ENCODE assay signal across 16 cellular contexts in genomic region chr4:143347495-143347894, GRCh38. TPM values are rescaled to one million over a fixed set of nuclear protein-coding genes. Genes with fewer than 3 reads are reported as not detected.
DNase-seq lines count a peak whose midpoint lies in the region; ATAC-seq and TF ChIP-seq lines count a peak whose summit lies in the region.
"Had no signal": no experiment of that assay in that cellular context is flagged by ENCODE, and none has a peak within 500 bp of the region (broad histone marks: within the 10 kb centered on the region; RNA-seq: fewer than 3 reads in every experiment).

No MANE protein-coding gene starts in this region.

- H3K4me2 ChIP-seq in mammary epithelial cell (ENCODE audit: insufficient read depth, low read depth, low read length) (no peak overlapping the region), PC-3 (ENCODE audit: low read length) (0 out of 2 replicates have a peak overlapping the region, but pooled peaks have one; percentile 66)

- H3K4me1 ChIP-seq in mammary epithelial cell (ENCODE audit: insufficient read depth, low read length): peaks cover 47% of the 10 kb centered on the region
- peaks cover 27% of the 10 kb centered on the region for H3K4me1 ChIP-seq in PC-3 (ENCODE audit: insufficient read depth, low read length)
- H3K4me1 ChIP-seq in upper lobe of right lung: peaks cover 44% of the 10 kb centered on the region
- H3K4me1 ChIP-seq: SJCRH30 had no signal

- no peak overlapping the region for H2AFZ ChIP-seq in mammary epithelial cell (ENCODE audit: low read depth, low read length)
- no peak overlapping the region for H2AFZ ChIP-seq in PC-3 (ENCODE audit: low read length)

- H3K4me3 ChIP-seq in mammary epithelial cell (replicated peaks in 1 of 3; ENCODE audit: insufficient read depth in 1 of 3, low read depth in 2 of 3, low read length in 3 of 3): no peak overlapping the region
- H3K4me3 ChIP-seq in PC-3 (ENCODE audit: low read length): no peak overlapping the region
- no peak overlapping the region for H3K4me3 ChIP-seq in upper lobe of right lung
- H3K4me3 ChIP-seq: SJCRH30 had no signal

- TF ChIP-seq CTCF in mammary epithelial cell (conservative IDR thresholded peaks at IDR 0.05 in 1 of 2, IDR thresholded peaks at IDR 0.05 in 1 of 2; ENCODE audit: extremely low read depth in 1 of 2, insufficient read depth in 1 of 2, low read depth in 1 of 2, low read length in 2 of 2): no peak
- no peak for TF ChIP-seq CTCF in MCF 10A (IDR thresholded peaks at IDR 0.05; ENCODE audit: unreplicated experiment)
- TF ChIP-seq CTCF in PC-3 (conservative IDR thresholded peaks at IDR 0.05; ENCODE audit: low read depth, low read length): no peak
- no peak for TF ChIP-seq CTCF in upper lobe of right lung (IDR thresholded peaks at IDR 0.05)
- TF ChIP-seq CTCF in progenitor cell of endocrine pancreas (IDR thresholded peaks at IDR 0.05; ENCODE audit: unreplicated experiment): no peak

- H3K4me1 Mint-ChIP-seq in MCF 10A (ENCODE audit: insufficient read depth, unreplicated experiment): peaks cover 35% of the 10 kb centered on the region
- H3K4me1 Mint-ChIP-seq in progenitor cell of endocrine pancreas (ENCODE audit: low read depth): peaks cover 18% of the 10 kb centered on the region

- POLR2A ChIA-PET in MCF 10A (lab: Yijun Ruan, JAX): interaction anchor here (0.9 to 4.5 kb wide), 3 partner anchors 8 to 12 kb away, joined by 3 to 57 read pairs (median 40); partner anchors contain the start of gene GAB1
- POLR2A ChIA-PET in PC-3 (lab: Charles Lee; ENCODE audit: unreplicated experiment): no interaction called here

- H3K79me2 ChIP-seq in mammary epithelial cell (ENCODE audit: insufficient read depth, low read length) (peaks cover 65% of the 10 kb centered on the region), PC-3 (ENCODE audit: low read length) (no peaks in the 10 kb centered on the region)

- DNase-seq in mammary epithelial cell (no peak), MCF 10A (ENCODE audit: unreplicated experiment) (no peak), PC-3 (no peak), kidney tubule cell (ENCODE audit: low spot score) (peak; percentile 29), upper lobe of right lung (no peak), progenitor cell of endocrine pancreas (ENCODE audit: low spot score, unreplicated experiment) (no peak)
- DNase-seq: DMS79, H7, NCI-H187 treated with DMSO at 0.1 percent for 48 hours, NCI-H446 treated with DMSO at 0.1 percent for 48 hours, NCI-H774, SJCRH30 had no signal

- no peak overlapping the region for H3K4me3 Mint-ChIP-seq in MCF 10A (ENCODE audit: unreplicated experiment)
- no peak overlapping the region for H3K4me3 Mint-ChIP-seq in progenitor cell of endocrine pancreas (ENCODE audit: low read depth)
- H3K4me3 Mint-ChIP-seq: T-helper 1 cell treated with Interleukin-12 subunit alpha and Interleukin-12 subunit beta and Interleukin-4 antibody, amounts not matched to agents 30 μg/mL and 1 μg/mL, for 36 hours had no signal

- H3K9me3 Mint-ChIP-seq in MCF 10A (ENCODE audit: unreplicated experiment): peaks cover 6% of the 10 kb centered on the region
- H3K9me3 Mint-ChIP-seq in progenitor cell of endocrine pancreas (ENCODE audit: low read depth): no peaks in the 10 kb centered on the region
- H3K9me3 Mint-ChIP-seq: T-helper 1 cell treated with Interleukin-12 subunit alpha and Interleukin-12 subunit beta and Interleukin-4 antibody, amounts not matched to agents 30 μg/mL and 1 μg/mL, for 36 hours had no signal

- CTCF ChIA-PET in mammary epithelial cell (lab: Charles Lee; ENCODE audit: low non-redundant PET): no interaction called here
- CTCF ChIA-PET in MCF 10A (lab: Yijun Ruan, JAX): interaction anchor here (1.4 to 1.5 kb wide), 2 partner anchors 10 to 15 kb away, joined by 3 to 4 read pairs; partner anchors contain the start of gene GAB1
- CTCF ChIA-PET in PC-3 (lab: Charles Lee): no interaction called here

- H3K27ac Mint-ChIP-seq in MCF 10A (ENCODE audit: low read depth, unreplicated experiment) (no peak overlapping the region), progenitor cell of endocrine pancreas (no peak overlapping the region)
- H3K27ac Mint-ChIP-seq: T-helper 1 cell treated with Interleukin-12 subunit alpha and Interleukin-12 subunit beta and Interleukin-4 antibody, amounts not matched to agents 30 μg/mL and 1 μg/mL, for 36 hours had no signal

- 77% methylated on average over 1 of the region's 1 CpG for WGBS in mammary epithelial cell (ENCODE audit: low coverage, missing lambda C conversion rate)

- H4K20me1 ChIP-seq in mammary epithelial cell (ENCODE audit: insufficient read depth, low read length) (no peaks in the 10 kb centered on the region), PC-3 (ENCODE audit: low read length) (no peaks in the 10 kb centered on the region)

- peaks cover 3% of the 10 kb centered on the region for H3F3A ChIP-seq in PC-3 (ENCODE audit: low read length, unreplicated experiment)

- H3K27me3 ChIP-seq in mammary epithelial cell (ENCODE audit: insufficient read depth, low read length): no peaks in the 10 kb centered on the region
- H3K27me3 ChIP-seq in PC-3 (ENCODE audit: low read length): no peaks in the 10 kb centered on the region
- H3K27me3 ChIP-seq in upper lobe of right lung: no peaks in the 10 kb centered on the region
- H3K27me3 ChIP-seq: SJCRH30 had no signal

- no peak overlapping the region for H3K9ac ChIP-seq in mammary epithelial cell (ENCODE audit: insufficient read depth, low read length)
- H3K9ac ChIP-seq in PC-3 (ENCODE audit: low read length): no peak overlapping the region

- no peaks in the 10 kb centered on the region for H3K9me3 ChIP-seq in mammary epithelial cell (replicated peaks; ENCODE audit: insufficient read depth, low read length)
- no peaks in the 10 kb centered on the region for H3K9me3 ChIP-seq in PC-3 (ENCODE audit: low read length)
- no peaks in the 10 kb centered on the region for H3K9me3 ChIP-seq in upper lobe of right lung
- H3K9me3 ChIP-seq: SJCRH30 had no signal

- ATAC-seq in PC-3 (no peak), upper lobe of right lung (no peak), HG03571 (IDR thresholded peaks at IDR 0.05; ENCODE audit: unreplicated experiment) (no peak), HG02852 (IDR thresholded peaks at IDR 0.05; ENCODE audit: unreplicated experiment) (no peak)

- no peaks in the 10 kb centered on the region for H3K27me3 Mint-ChIP-seq in MCF 10A (ENCODE audit: insufficient read depth, unreplicated experiment)
- no peaks in the 10 kb centered on the region for H3K27me3 Mint-ChIP-seq in progenitor cell of endocrine pancreas

- dilution Hi-C loops in mammary epithelial cell (cut with HindIII; ENCODE audit: low sequenced_read_pairs): no loop called here

- intact Hi-C loops in mammary epithelial cell (cut with micrococcal nuclease): no loop called here
- intact Hi-C loops in MCF 10A (cut with micrococcal nuclease): no loop called here
- intact Hi-C loops in PC-3 (cut with micrococcal nuclease): no loop called here
- intact Hi-C loops in upper lobe of right lung (cut with DNase I): no loop called here

- H3K36me3 ChIP-seq in mammary epithelial cell (ENCODE audit: insufficient read depth, low read length) (no peaks in the 10 kb centered on the region), PC-3 (ENCODE audit: low read depth, low read length) (no peaks in the 10 kb centered on the region), upper lobe of right lung (no peaks in the 10 kb centered on the region)
- H3K36me3 ChIP-seq: SJCRH30 had no signal

- H3K9me2 ChIP-seq in PC-3 (replicated peaks; ENCODE audit: low read length): no peaks in the 10 kb centered on the region

- H3K36me3 Mint-ChIP-seq in MCF 10A (ENCODE audit: insufficient read depth, unreplicated experiment): peaks cover 7% of the 10 kb centered on the region
- H3K36me3 Mint-ChIP-seq in progenitor cell of endocrine pancreas (ENCODE audit: insufficient read depth): peaks cover 2% of the 10 kb centered on the region

- in situ Hi-C loops in mammary epithelial cell (cut with MboI; ENCODE audit: low sequenced_read_pairs in 2 of 2): loop anchor here in 1 of 2 donors (25.0 kb wide), 1 partner anchor 135 kb away; no protein-coding TSS in a partner anchor

- H3K27ac ChIP-seq in mammary epithelial cell (ENCODE audit: insufficient read depth, low read depth, low read length) (peak overlapping the region; percentile 87), PC-3 (ENCODE audit: low read length) (no peak overlapping the region), upper lobe of right lung (peak overlapping the region; percentile 55)
- H3K27ac ChIP-seq: C4-2B, SJCRH30 had no signal

- BruUV-seq in mammary epithelial cell (replicated peaks; lab: Mats Ljungman, UMichigan) (no TSS peak), MCF 10A (replicated peaks; lab: Mats Ljungman, UMichigan) (no TSS peak), PC-3 (replicated peaks; lab: Mats Ljungman, UMichigan) (no TSS peak)

RNA-seq across cellular contexts. Expression of gene GAB1, which starts 10.8 kb away (rescaled TPM):
- total RNA-seq in mammary epithelial cell (10 to 100 TPM; 20.5 to 20.7 TPM), MCF 10A (2022) (5.9 and 7.6 TPM in 2 replicates), PC-3 (2014; rRNA removed) (3.3 and 4.9 TPM in 2 replicates), upper lobe of right lung (64.8 TPM), progenitor cell of endocrine pancreas (33.5 and 34.3 TPM in 2 replicates)
- 9.1 TPM for polyA plus RNA-seq in mammary epithelial cell
- 67.3 TPM for polyA minus RNA-seq in mammary epithelial cell
